9 cellular contexts compared by ENCODE assay signal in genomic region chr1:115052454-115053083, GRCh38. TPM values are rescaled to one million over a fixed set of nuclear protein-coding genes. Genes with fewer than 3 reads are reported as not detected.
A peak's percentile ranks its signal among the peaks of the same experiment; 100 is the strongest.
DNase-seq lines count a peak whose midpoint lies in the region; FAIRE-seq and TF ChIP-seq lines count a peak whose summit lies in the region.
"Had no signal": no experiment of that assay in that cellular context is flagged by ENCODE, and none has a peak within 500 bp of the region (broad histone marks: within the 10 kb centered on the region; RNA-seq: fewer than 3 reads in every experiment).

No MANE protein-coding gene starts in this region.

- no peak overlapping the region for H3K27ac Mint-ChIP-seq in osteocyte (ENCODE audit: unreplicated experiment)

- H3K27me3 Mint-ChIP-seq in osteocyte (ENCODE audit: unreplicated experiment), result no peaks in the 10 kb centered on the region

- FAIRE-seq in D721Med (lab: Jason Lieb, UNC), result no peak

- DNase-seq in D721Med (ENCODE audit: insufficient read length, low spot score) (no peak), GM20000 (ENCODE audit: low spot score) (peak; percentile 60), HuH-7.5 (ENCODE audit: low spot score) (peak; percentile 53), OCI-M1 (lab: John Stamatoyannopoulos, UW) (peak; percentile 77), foreskin fibroblast (peak; percentile 20 to 66), osteocyte (ENCODE audit: extremely low spot score, unreplicated experiment) (no peak), NCI-H128 (lab: John Stamatoyannopoulos, UW; ENCODE audit: unreplicated experiment) (no peak)
- peak; percentile 66 to 70 for DNase-seq in activated T-cell treated with anti-CD3 and anti-CD28 coated beads, Interleukin-2, amount 50 U/mL, for 48 hours

- no peaks in the 10 kb centered on the region for H3K36me3 Mint-ChIP-seq in osteocyte (ENCODE audit: unreplicated experiment)

- H3K9me3 Mint-ChIP-seq in osteocyte (ENCODE audit: unreplicated experiment), result no peaks in the 10 kb centered on the region

- no peaks in the 10 kb centered on the region for H3K4me1 Mint-ChIP-seq in osteocyte (ENCODE audit: unreplicated experiment)

- H3K4me3 Mint-ChIP-seq in osteocyte (ENCODE audit: unreplicated experiment), result no peak overlapping the region

- no peak overlapping the region for H3K4me3 ChIP-seq in foreskin fibroblast (ENCODE audit: low read depth in 1 of 2, low read length in 2 of 2)
- H3K4me3 ChIP-seq: SK-N-MC had no signal

- TF ChIP-seq CTCF in D721Med (IDR thresholded peaks at IDR 0.05; ENCODE audit: insufficient read depth, missing control alignments) (peak; percentile 74), GM20000 (IDR thresholded peaks at IDR 0.05; ENCODE audit: extremely low read depth, missing control alignments) (peak; percentile 84), foreskin fibroblast (IDR thresholded peaks at IDR 0.05; ENCODE audit: low read depth, low read length) (peak; percentile 92), osteocyte (IDR thresholded peaks at IDR 0.05) (peak; percentile 82)

RNA-seq across cellular contexts. Expression of gene TSHB, which starts 22.9 kb away (rescaled TPM):
- total RNA-seq in osteocyte, result not detected in 2 replicates

RNA-seq across cellular contexts. Expression of gene TSPAN2, which starts 36.7 kb away (rescaled TPM):
- total RNA-seq in osteocyte, result 3.1 and 3.5 TPM in 2 replicates

Comparison
In these comparisons a context has a peak if more than half of its experiments do, and no peak if none do; other contexts are left out.
1. DNase-seq: peak in GM20000 (single experiment), HuH-7.5 (single experiment), OCI-M1 (single experiment), activated T-cell treated with anti-CD3 and anti-CD28 coated beads, Interleukin-2, amount 50 U/mL, for 48 hours (2 of 2) and foreskin fibroblast (2 of 2); none in D721Med (single experiment), osteocyte (single experiment) and NCI-H128 (single experiment).
2. Peak in every context shown above with its lines, with median percentiles within 50 percentile points of each other: CTCF ChIP-seq.